In the genomic region with DNA sequence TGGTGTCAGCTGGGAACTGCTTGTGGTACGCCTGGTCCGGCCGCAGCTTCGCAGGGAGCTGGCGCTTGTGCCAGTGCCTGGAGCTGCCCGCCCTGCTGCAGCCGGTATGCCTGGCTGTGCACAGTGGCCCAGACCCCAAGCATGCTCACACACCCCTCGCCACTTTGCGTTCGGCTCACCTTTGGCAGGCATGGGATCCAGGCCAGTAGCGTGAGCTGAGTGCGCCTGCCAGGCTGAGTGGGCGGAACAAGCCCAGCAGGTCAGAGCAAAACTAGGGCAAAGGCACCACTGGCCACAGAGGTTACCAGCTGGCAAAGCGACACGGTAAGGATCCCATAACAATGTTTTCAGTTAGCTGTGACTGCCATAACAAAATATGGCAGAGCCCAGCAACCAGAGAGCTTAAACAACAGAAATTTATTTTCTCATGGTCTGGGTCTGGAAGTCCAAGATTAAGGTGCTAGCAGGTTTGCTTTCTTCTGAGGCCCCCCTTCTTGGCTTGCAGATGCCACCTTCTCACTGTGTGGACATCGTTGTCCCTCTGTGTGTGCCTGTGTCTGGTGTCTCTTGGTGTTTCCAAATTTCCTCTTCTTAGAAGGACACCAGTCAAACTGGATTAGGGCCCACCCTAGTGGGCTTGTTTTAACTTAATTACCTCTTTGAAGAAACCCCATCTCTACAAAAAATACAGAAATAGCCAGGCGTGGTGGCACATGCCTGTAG, we compare ENCODE assay signal across 23 cellular contexts.
A peak's percentile ranks its signal among the peaks of the same experiment; 100 is the strongest.
DNase-seq lines count a peak whose midpoint lies in the region; ATAC-seq, FAIRE-seq and TF ChIP-seq lines count a peak whose summit lies in the region.
"Had no signal": no experiment of that assay in that cellular context is flagged by ENCODE, and none has a peak within 500 bp of the region (broad histone marks: within the 10 kb centered on the region; RNA-seq: fewer than 3 reads in every experiment).

No MANE protein-coding gene starts in this region.

- TF ChIP-seq POLR2A in breast epithelium (IDR thresholded peaks at IDR 0.05), result no peak

- H2BK120ac ChIP-seq in neuronal stem cell (ENCODE audit: low read depth, low read length), result no peak overlapping the region

- 45% methylated on average over 10 of the region's 17 CpGs for WGBS in mammary epithelial cell (ENCODE audit: low coverage, missing lambda C conversion rate)
- no CpG with 5 or more reads among the region's 17 CpGs for WGBS in neuronal stem cell (ENCODE audit: extremely low coverage in 2 of 2, insufficient read length in 2 of 2, insufficient replicate concordance in 1 of 2), 2 donors

- no peaks in the 10 kb centered on the region for H3K79me1 ChIP-seq in neuronal stem cell (ENCODE audit: low read depth, low read length)

- in situ Hi-C loops in mammary epithelial cell (cut with MboI; ENCODE audit: low sequenced_read_pairs in 2 of 2), result no loop called here

- H4K20me1 ChIP-seq in mammary epithelial cell (ENCODE audit: insufficient read depth, low read length), result no peaks in the 10 kb centered on the region
- H4K20me1 ChIP-seq: BLaER1 treated with 17β-estradiol and CSF1 and Interleukin-3, amounts not matched to agents 10 nM and 100 nM had no signal

- no peak overlapping the region for H3K9ac ChIP-seq in mammary epithelial cell (ENCODE audit: insufficient read depth, low read length)
- peak overlapping the region; percentile 74 for H3K9ac ChIP-seq in neuronal stem cell (ENCODE audit: low read depth, low read length, poor library complexity)
- H3K9ac ChIP-seq: BLaER1 treated with 17β-estradiol and CSF1 and Interleukin-3, amounts not matched to agents 10 nM and 100 nM; GM23248 had no signal

- intact Hi-C loops in mammary epithelial cell (cut with micrococcal nuclease), result no loop called here
- intact Hi-C loops in breast epithelium (cut with DNase I; ENCODE audit: low total_unique reads), result no loop called here

- FAIRE-seq in RCC 7860 (lab: Jason Lieb, UNC), result no peak
- FAIRE-seq: A204.1, D721Med, GM12892, H1 had no signal

- no peak overlapping the region for H3K23ac ChIP-seq in neuronal stem cell (ENCODE audit: low read depth, low read length, poor library complexity)

- no peaks in the 10 kb centered on the region for H3K79me2 ChIP-seq in mammary epithelial cell (ENCODE audit: insufficient read depth, low read length)

- no peak overlapping the region for H3K14ac ChIP-seq in neuronal stem cell (ENCODE audit: low read length)

- H3K4me3 ChIP-seq in mammary epithelial cell (replicated peaks in 1 of 3; ENCODE audit: insufficient read depth in 1 of 3, low read depth in 2 of 3, low read length in 3 of 3), result no peak overlapping the region
- no peak overlapping the region for H3K4me3 ChIP-seq in breast epithelium
- peak overlapping the region in 1 of 2 donors; percentile 49 for H3K4me3 ChIP-seq in neuronal stem cell (ENCODE audit: low read length in 2 of 2)
- H3K4me3 ChIP-seq: BLaER1 treated with 17β-estradiol and CSF1 and Interleukin-3, amounts not matched to agents 10 nM and 100 nM; GM23248 had no signal

- TF ChIP-seq CTCF in mammary epithelial cell (conservative IDR thresholded peaks at IDR 0.05 in 1 of 2, IDR thresholded peaks at IDR 0.05 in 1 of 2; ENCODE audit: extremely low read depth in 1 of 2, insufficient read depth in 1 of 2, low read depth in 1 of 2, low read length in 2 of 2), result no peak
- no peak for TF ChIP-seq CTCF in breast epithelium (IDR thresholded peaks at IDR 0.05)

- H4K8ac ChIP-seq in neuronal stem cell (ENCODE audit: low read depth, low read length), result no peak overlapping the region

- H3K4ac ChIP-seq in neuronal stem cell (ENCODE audit: low read length), result no peak overlapping the region

- ATAC-seq in left lobe of liver, result peak; percentile 98

- peak overlapping the region; percentile 38 for H3K18ac ChIP-seq in neuronal stem cell (ENCODE audit: low read length)

- H2BK12ac ChIP-seq in neuronal stem cell (ENCODE audit: low read length), result no peak overlapping the region

- no peaks in the 10 kb centered on the region for H3K9me3 ChIP-seq in mammary epithelial cell (replicated peaks; ENCODE audit: insufficient read depth, low read length)
- no peaks in the 10 kb centered on the region for H3K9me3 ChIP-seq in breast epithelium
- no peaks in the 10 kb centered on the region for H3K9me3 ChIP-seq in neuronal stem cell (replicated peaks in 1 of 2; ENCODE audit: control insufficient read depth in 2 of 2, insufficient read depth in 1 of 2, low read depth in 1 of 2, low read length in 2 of 2)
- H3K9me3 ChIP-seq: BE2C had no signal

- H3K27me3 ChIP-seq in mammary epithelial cell (ENCODE audit: insufficient read depth, low read length), result no peaks in the 10 kb centered on the region
- H3K27me3 ChIP-seq in breast epithelium, result no peaks in the 10 kb centered on the region
- H3K27me3 ChIP-seq in neuronal stem cell (ENCODE audit: control insufficient read depth in 3 of 3, insufficient read depth in 3 of 3, low read depth in 1 of 3, low read length in 3 of 3), result no peaks in the 10 kb centered on the region
- H3K27me3 ChIP-seq: BE2C; BLaER1 treated with 17β-estradiol and CSF1 and Interleukin-3, amounts not matched to agents 10 nM and 100 nM had no signal

- no peak overlapping the region for H2BK15ac ChIP-seq in neuronal stem cell (ENCODE audit: low read length)

- H3K4me2 ChIP-seq in mammary epithelial cell (ENCODE audit: insufficient read depth, low read depth, low read length), result no peak overlapping the region
- no peak overlapping the region for H3K4me2 ChIP-seq in neuronal stem cell (ENCODE audit: insufficient read depth, low read length, poor library complexity, severe bottlenecking)
- H3K4me2 ChIP-seq: BLaER1 treated with 17β-estradiol and CSF1 and Interleukin-3, amounts not matched to agents 10 nM and 100 nM had no signal

- no peaks in the 10 kb centered on the region for H3K36me3 ChIP-seq in mammary epithelial cell (ENCODE audit: insufficient read depth, low read length)
- no peaks in the 10 kb centered on the region for H3K36me3 ChIP-seq in breast epithelium
- no peaks in the 10 kb centered on the region for H3K36me3 ChIP-seq in neuronal stem cell (replicated peaks in 1 of 2; ENCODE audit: control insufficient read depth in 2 of 2, insufficient read depth in 2 of 2, low read length in 2 of 2)
- H3K36me3 ChIP-seq: BE2C had no signal

- H2AFZ ChIP-seq in mammary epithelial cell (ENCODE audit: low read depth, low read length), result no peak overlapping the region
- no peak overlapping the region for H2AFZ ChIP-seq in neuronal stem cell (ENCODE audit: low read length)
- H2AFZ ChIP-seq: GM23248 had no signal

- CTCF ChIA-PET in mammary epithelial cell (lab: Charles Lee; ENCODE audit: low non-redundant PET), result no interaction called here

- no peak overlapping the region for H3K27ac ChIP-seq in mammary epithelial cell (ENCODE audit: insufficient read depth, low read depth, low read length)
- no peak overlapping the region for H3K27ac ChIP-seq in breast epithelium
- H3K27ac ChIP-seq in neuronal stem cell (replicated peaks; ENCODE audit: low read length), result no peak overlapping the region
- H3K27ac ChIP-seq: 22Rv1; BLaER1 treated with 17β-estradiol and CSF1 and Interleukin-3, amounts not matched to agents 10 nM and 100 nM; GM23248 had no signal

- no peak overlapping the region for H2BK5ac ChIP-seq in neuronal stem cell (ENCODE audit: low read length)

- H3K4me1 ChIP-seq in mammary epithelial cell (ENCODE audit: insufficient read depth, low read length) (no peaks in the 10 kb centered on the region), breast epithelium (no peaks in the 10 kb centered on the region), neuronal stem cell (ENCODE audit: control insufficient read depth in 2 of 2, insufficient read depth in 1 of 2, low read depth in 1 of 2, low read length in 2 of 2) (no peaks in the 10 kb centered on the region)
- H3K4me1 ChIP-seq: BLaER1 treated with 17β-estradiol and CSF1 and Interleukin-3, amounts not matched to agents 10 nM and 100 nM had no signal

- peak; percentile 3 for DNase-seq in mammary epithelial cell
- DNase-seq in breast epithelium (ENCODE audit: low spot score in 2 of 2), result no peak
- DNase-seq in left lobe of liver (ENCODE audit: low spot score), result peak; percentile 89
- DNase-seq in neuronal stem cell (ENCODE audit: low spot score), result no peak
- DNase-seq in ureter (ENCODE audit: low spot score), result peak; percentile 45
- DNase-seq in activated naive CD4-positive, alpha-beta T cell treated with Interleukin-2 at 50 U/mL for 16 hours, result no peak
- no peak for DNase-seq in stimulated activated CD4-positive, alpha-beta T cell treated with anti-CD3 and anti-CD28 coated beads, Interleukin-4, amount 100 ng/mL, for 1 hour
- DNase-seq in RCC 7860 (ENCODE audit: low spot score), result no peak
- DNase-seq: BE2C; CD4-positive, alpha-beta T cell; CD8-positive, alpha-beta memory T cell; DMS 273 treated with DMSO at 0.1 percent for 48 hours; DMS79; GF-D8; GM23248; H7; HCEC 1CT had no signal

- BruUV-seq in mammary epithelial cell (replicated peaks; lab: Mats Ljungman, UMichigan), result no TSS peak

- no peak overlapping the region for H2AK5ac ChIP-seq in neuronal stem cell (ENCODE audit: low read depth, low read length)

- peak overlapping the region; percentile 19 for H4K91ac ChIP-seq in neuronal stem cell (ENCODE audit: low read depth, low read length, poor library complexity)

- dilution Hi-C loops in mammary epithelial cell (cut with HindIII; ENCODE audit: low sequenced_read_pairs), result no loop called here

Comparison
In these comparisons a context has a peak if more than half of its experiments do, and no peak if none do; other contexts are left out.
1. DNase-seq: peak in mammary epithelial cell (single experiment), left lobe of liver (single experiment) and ureter (single experiment); none in breast epithelium (0 of 2), neuronal stem cell (single experiment), activated naive CD4-positive, alpha-beta T cell treated with Interleukin-2 at 50 U/mL for 16 hours (single experiment), stimulated activated CD4-positive, alpha-beta T cell treated with anti-CD3 and anti-CD28 coated beads, Interleukin-4, amount 100 ng/mL, for 1 hour (single experiment) and RCC 7860 (single experiment).